ENCODE assay signal across 28 cellular contexts in genomic region chr20:32930181-32930580, GRCh38.
DNase-seq lines count a peak whose midpoint lies in the region; ATAC-seq, FAIRE-seq and TF ChIP-seq lines count a peak whose summit lies in the region.
"Had no signal": no experiment of that assay in that cellular context is flagged by ENCODE, and none has a peak within 500 bp of the region (broad histone marks: within the 10 kb centered on the region; RNA-seq: fewer than 3 reads in every experiment).

No MANE protein-coding gene starts in this region.

- no peaks in the 10 kb centered on the region for H3K79me1 ChIP-seq in mesenchymal stem cell (replicated peaks; ENCODE audit: low read length, poor library complexity, severe bottlenecking)
- no peaks in the 10 kb centered on the region for H3K79me1 ChIP-seq in neuronal stem cell (ENCODE audit: low read depth, low read length)

- TF ChIP-seq CTCF in HepG2 (CRISPR knock-in tag; IDR thresholded peaks at IDR 0.05) (no peak), right lobe of liver (IDR thresholded peaks at IDR 0.05) (no peak), esophagus muscularis mucosa (IDR thresholded peaks at IDR 0.05) (no peak)

- no peak overlapping the region for H3K4me2 ChIP-seq in HepG2 (ENCODE audit: low read depth, low read length)
- no peak overlapping the region for H3K4me2 ChIP-seq in mesenchymal stem cell (ENCODE audit: low read length, poor library complexity, severe bottlenecking)
- H3K4me2 ChIP-seq in neuronal stem cell (ENCODE audit: insufficient read depth, low read length, poor library complexity, severe bottlenecking): no peak overlapping the region
- H3K4me2 ChIP-seq: BLaER1 had no signal

- H3K18ac ChIP-seq in mesenchymal stem cell (ENCODE audit: low read depth in 1 of 2, low read length in 2 of 2) (no peak overlapping the region), neuronal stem cell (ENCODE audit: low read length) (peak overlapping the region; percentile 25)

- H4K20me1 ChIP-seq in HepG2 (ENCODE audit: insufficient read depth, low read length): no peaks in the 10 kb centered on the region
- H4K20me1 ChIP-seq: BLaER1 had no signal

- no peak for TF ChIP-seq RAD21 in HepG2 (CRISPR knock-in tag; IDR thresholded peaks at IDR 0.05)

- DNase-seq in HepG2 (ENCODE audit: low spot score) (no peak), right lobe of liver (no peak), mesenchymal stem cell (no peak), neuronal stem cell (ENCODE audit: low spot score) (no peak), esophagus muscularis mucosa (ENCODE audit: extremely low spot score) (no peak), MV-4-11 (lab: John Stamatoyannopoulos, UW) (no peak)
- DNase-seq: 8988T; ACHN; BE2C; C1 segment of cervical spinal cord; CD4-positive, alpha-beta memory T cell; CD4-positive, CD25-positive, alpha-beta regulatory T cell; CD8-positive, alpha-beta memory T cell; COR-L47; DMS 273 treated with DMSO at 0.1 percent for 48 hours; DMS153; DMS53; DMS79; DND-41; EL; GDM1 had no signal

- no TSS peak for BruUV-seq in HepG2 (replicated peaks; lab: Mats Ljungman, UMichigan)

- H3K9me3 ChIP-seq in HepG2 (ENCODE audit: low read length): no peaks in the 10 kb centered on the region
- no peaks in the 10 kb centered on the region for H3K9me3 ChIP-seq in right lobe of liver
- H3K9me3 ChIP-seq in mesenchymal stem cell (ENCODE audit: control insufficient read depth, low read length): no peaks in the 10 kb centered on the region
- no peaks in the 10 kb centered on the region for H3K9me3 ChIP-seq in neuronal stem cell (replicated peaks in 1 of 2; ENCODE audit: control insufficient read depth in 2 of 2, insufficient read depth in 1 of 2, low read depth in 1 of 2, low read length in 2 of 2)
- H3K9me3 ChIP-seq in esophagus muscularis mucosa: no peaks in the 10 kb centered on the region
- H3K9me3 ChIP-seq: BE2C had no signal

- H3K4ac ChIP-seq in mesenchymal stem cell (ENCODE audit: low read depth in 1 of 2, low read length in 2 of 2): no peak overlapping the region
- H3K4ac ChIP-seq in neuronal stem cell (ENCODE audit: low read length): no peak overlapping the region

- no peak overlapping the region for H3K4me3 ChIP-seq in HepG2 (replicated peaks in 1 of 3; ENCODE audit: insufficient read depth in 1 of 3, low read depth in 2 of 3, low read length in 3 of 3)
- no peak overlapping the region for H3K4me3 ChIP-seq in right lobe of liver
- H3K4me3 ChIP-seq in mesenchymal stem cell (ENCODE audit: insufficient read depth in 1 of 2, low read depth in 1 of 2, low read length in 2 of 2): peak overlapping the region in 1 of 2 experiments; percentile 20
- H3K4me3 ChIP-seq in neuronal stem cell (ENCODE audit: low read length in 2 of 2): no peak overlapping the region
- no peak overlapping the region for H3K4me3 ChIP-seq in esophagus muscularis mucosa
- H3K4me3 ChIP-seq: BLaER1, GM12878 had no signal

- H4K8ac ChIP-seq in mesenchymal stem cell (ENCODE audit: low read length) (no peak overlapping the region), neuronal stem cell (ENCODE audit: low read depth, low read length) (no peak overlapping the region)

- no peak; the same call in 2 of the 3 replicates for ATAC-seq in HepG2
- no peak for ATAC-seq in right lobe of liver
- ATAC-seq in GM18861 (IDR thresholded peaks at IDR 0.05; ENCODE audit: unreplicated experiment): no peak
- ATAC-seq: GM12878 had no signal

- H2BK5ac ChIP-seq in mesenchymal stem cell (ENCODE audit: low read depth, low read length, poor library complexity, severe bottlenecking) (no peak overlapping the region), neuronal stem cell (ENCODE audit: low read length) (no peak overlapping the region)

- no peak overlapping the region for H2AFZ ChIP-seq in HepG2 (ENCODE audit: low read length)
- no peak overlapping the region for H2AFZ ChIP-seq in mesenchymal stem cell (ENCODE audit: low read depth, low read length)
- no peak overlapping the region for H2AFZ ChIP-seq in neuronal stem cell (ENCODE audit: low read length)

- H2BK12ac ChIP-seq in mesenchymal stem cell (ENCODE audit: low read length in 2 of 2) (no peak overlapping the region), neuronal stem cell (ENCODE audit: low read length) (no peak overlapping the region)

- no peak overlapping the region for H2AK5ac ChIP-seq in mesenchymal stem cell (ENCODE audit: low read length, severe bottlenecking)
- H2AK5ac ChIP-seq in neuronal stem cell (ENCODE audit: low read depth, low read length): peak overlapping the region; percentile 49

- TF ChIP-seq EP300 in HepG2 (IDR thresholded peaks at IDR 0.05; ENCODE audit: low read depth in 2 of 2, low read length in 2 of 2) (no peak), HepG2 (CRISPR knock-in tag; IDR thresholded peaks at IDR 0.05; ENCODE audit: borderline replicate concordance) (no peak), esophagus muscularis mucosa (IDR thresholded peaks at IDR 0.05) (no peak)

- no peaks in the 10 kb centered on the region for H3K36me3 ChIP-seq in HepG2 (replicated peaks in 1 of 2; ENCODE audit: control insufficient read depth in 1 of 2, insufficient read depth in 2 of 2, low read length in 2 of 2)
- H3K36me3 ChIP-seq in right lobe of liver: no peaks in the 10 kb centered on the region
- no peaks in the 10 kb centered on the region for H3K36me3 ChIP-seq in mesenchymal stem cell (ENCODE audit: control insufficient read depth in 1 of 2, insufficient read depth in 2 of 2, low read depth in 1 of 2, low read length in 2 of 2)
- no peaks in the 10 kb centered on the region for H3K36me3 ChIP-seq in neuronal stem cell (replicated peaks in 1 of 2; ENCODE audit: control insufficient read depth in 2 of 2, insufficient read depth in 2 of 2, low read length in 2 of 2)
- H3K36me3 ChIP-seq in esophagus muscularis mucosa: no peaks in the 10 kb centered on the region
- H3K36me3 ChIP-seq: BE2C, BLaER1 had no signal

- H3K4me1 ChIP-seq in HepG2 (ENCODE audit: insufficient read depth, low read length) (no peaks in the 10 kb centered on the region), right lobe of liver (no peaks in the 10 kb centered on the region), mesenchymal stem cell (ENCODE audit: control insufficient read depth, insufficient read depth, low read depth, low read length) (no peaks in the 10 kb centered on the region), neuronal stem cell (ENCODE audit: control insufficient read depth in 2 of 2, insufficient read depth in 1 of 2, low read depth in 1 of 2, low read length in 2 of 2) (no peaks in the 10 kb centered on the region), esophagus muscularis mucosa (no peaks in the 10 kb centered on the region)
- H3K4me1 ChIP-seq: BE2C, BLaER1 had no signal

- H4K91ac ChIP-seq in mesenchymal stem cell (ENCODE audit: low read length) (peak overlapping the region; percentile 78), neuronal stem cell (ENCODE audit: low read depth, low read length, poor library complexity) (no peak overlapping the region)

- intact Hi-C loops in HepG2 (cut with micrococcal nuclease; ENCODE audit: unreplicated experiment): no loop called here
- intact Hi-C loops in right lobe of liver (cut with DNase I): no loop called here
- intact Hi-C loops in esophagus muscularis mucosa (cut with DNase I): no loop called here

- in situ Hi-C loops in HepG2 (cut with HindIII; ENCODE audit: extremely low pct_ligation_motif_present, low pct_unique_long_range_greater_than_20kb): no loop called here

- H3K27me3 ChIP-seq in HepG2 (ENCODE audit: control insufficient read depth in 1 of 2, insufficient read depth in 2 of 2, low read length in 2 of 2): peaks cover 0 to 19% of the 10 kb centered on the region in 2 experiments; a peak in 3 of 5 replicates
- H3K27me3 ChIP-seq in right lobe of liver: no peaks in the 10 kb centered on the region
- H3K27me3 ChIP-seq in mesenchymal stem cell (ENCODE audit: control insufficient read depth in 1 of 2, insufficient read depth in 1 of 2, low read length in 2 of 2): peaks cover 0 to 7% of the 10 kb centered on the region in 2 experiments
- H3K27me3 ChIP-seq in neuronal stem cell (ENCODE audit: control insufficient read depth in 3 of 3, insufficient read depth in 3 of 3, low read depth in 1 of 3, low read length in 3 of 3): no peaks in the 10 kb centered on the region
- no peaks in the 10 kb centered on the region for H3K27me3 ChIP-seq in esophagus muscularis mucosa
- H3K27me3 ChIP-seq: BLaER1 had no signal

- H3K14ac ChIP-seq in mesenchymal stem cell (ENCODE audit: low read length in 2 of 2): peak overlapping the region in 1 of 2 experiments; percentile 7
- peak overlapping the region; percentile 41 for H3K14ac ChIP-seq in neuronal stem cell (ENCODE audit: low read length)

- no peak overlapping the region for H3K23ac ChIP-seq in mesenchymal stem cell (ENCODE audit: low read length in 2 of 2)
- H3K23ac ChIP-seq in neuronal stem cell (ENCODE audit: low read depth, low read length, poor library complexity): no peak overlapping the region

- CTCF ChIA-PET in HepG2 (lab: Yijun Ruan, JAX; ENCODE audit: low intra/inter-chr PET ratio, low total read pairs): no interaction called here

- 10% methylated on average over 6 of the region's 10 CpGs for WGBS in HepG2 (ENCODE audit: low lambda C conversion rate)
- 62% methylated on average over 2 of the region's 10 CpGs for WGBS in right lobe of liver (ENCODE audit: insufficient coverage, low coverage, low lambda C conversion rate, missing lambda C conversion rate)
- WGBS in mesenchymal stem cell: 82% methylated on average over 10 of the region's 10 CpGs
- no CpG with 5 or more reads among the region's 10 CpGs for WGBS in neuronal stem cell (ENCODE audit: extremely low coverage in 2 of 2, insufficient read length in 2 of 2, insufficient replicate concordance in 1 of 2), 2 donors
- WGBS in esophagus muscularis mucosa: 89% methylated on average over 10 of the region's 10 CpGs

- no peak for FAIRE-seq in HepG2 (lab: Jason Lieb, UNC)
- FAIRE-seq: A204.1, GM12878, GM12892, GM18507, GM19239 had no signal

- POLR2A ChIA-PET in HepG2 (lab: Yijun Ruan, JAX): no interaction called here

- H3K27ac ChIP-seq in HepG2 (ENCODE audit: extremely low read length, insufficient read depth, low read length) (no peak overlapping the region), right lobe of liver (no peak overlapping the region), mesenchymal stem cell (ENCODE audit: low read length, poor library complexity, severe bottlenecking) (no peak overlapping the region), neuronal stem cell (replicated peaks; ENCODE audit: low read length) (no peak overlapping the region), esophagus muscularis mucosa (replicated peaks in 1 of 4) (no peak overlapping the region)
- H3K27ac ChIP-seq: BLaER1 had no signal

- H2BK120ac ChIP-seq in mesenchymal stem cell (ENCODE audit: low read depth, low read length) (no peak overlapping the region), neuronal stem cell (ENCODE audit: low read depth, low read length) (no peak overlapping the region)

- H3K79me2 ChIP-seq in HepG2 (ENCODE audit: insufficient read depth, low read length): no peaks in the 10 kb centered on the region

- no peak for TF ChIP-seq POLR2A in HepG2 (IDR thresholded peaks at IDR 0.05; ENCODE audit: insufficient read depth in 1 of 2, low read depth in 2 of 2, low read length in 2 of 2)
- TF ChIP-seq POLR2A in right lobe of liver (IDR thresholded peaks at IDR 0.05): no peak
- TF ChIP-seq POLR2A in esophagus muscularis mucosa (IDR thresholded peaks at IDR 0.05; ENCODE audit: low read depth): no peak

- H3K9ac ChIP-seq in HepG2 (ENCODE audit: insufficient read depth, low read depth, low read length): no peak overlapping the region
- H3K9ac ChIP-seq in mesenchymal stem cell (ENCODE audit: low read length): no peak overlapping the region
- H3K9ac ChIP-seq in neuronal stem cell (ENCODE audit: low read depth, low read length, poor library complexity): peak overlapping the region; percentile 36
- H3K9ac ChIP-seq: BLaER1 had no signal

- H2BK15ac ChIP-seq in mesenchymal stem cell (ENCODE audit: low read depth, poor library complexity, severe bottlenecking) (no peak overlapping the region), neuronal stem cell (ENCODE audit: low read length) (peak overlapping the region; percentile 38)
